7 cellular contexts compared by ENCODE assay signal in the genomic region with DNA sequence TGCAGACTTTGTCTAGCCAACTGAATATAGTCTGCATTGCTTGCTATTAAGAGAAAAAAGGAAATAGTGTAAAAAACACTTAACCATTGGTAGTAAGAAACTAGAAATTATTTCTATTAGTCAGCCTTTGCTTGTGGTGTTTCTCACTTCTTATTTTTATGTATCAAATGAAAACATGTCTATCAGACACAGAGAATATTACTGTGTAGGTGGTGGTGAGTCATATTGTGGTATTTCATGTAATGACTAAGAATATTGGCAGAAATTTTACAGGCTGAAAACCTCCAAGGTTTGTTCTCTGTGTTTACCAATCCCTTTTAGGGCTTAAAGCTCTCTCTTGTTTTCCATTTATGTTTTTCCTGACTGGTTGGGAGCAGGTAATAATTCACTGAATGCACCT.
A peak's percentile ranks its signal among the peaks of the same experiment; 100 is the strongest.
DNase-seq lines count a peak whose midpoint lies in the region; ATAC-seq and TF ChIP-seq lines count a peak whose summit lies in the region.

No MANE protein-coding gene starts in this region.

- peaks cover 6 to 21% (median 13%) of the 10 kb centered on the region in 6 donors for H3K4me1 ChIP-seq in spleen

- intact Hi-C loops in spleen (cut with DNase I; ENCODE audit: low total_unique reads) = no loop called here

- TF ChIP-seq CTCF in coronary artery (IDR thresholded peaks at IDR 0.05) = no peak
- TF ChIP-seq CTCF in spleen (IDR thresholded peaks at IDR 0.05 in 8 of 11, conservative IDR thresholded peaks at IDR 0.05 in 3 of 11) = no peak

- TF ChIP-seq POLR2A in spleen (IDR thresholded peaks at IDR 0.05) = no peak

- H3K9me3 ChIP-seq in spleen = no peaks in the 10 kb centered on the region

- H3K27ac ChIP-seq in coronary artery (peak overlapping the region; percentile 54 to 60), spleen (peak overlapping the region in 1 of 8 donors; percentile 29)

- ATAC-seq in GM18520 (IDR thresholded peaks at IDR 0.05; ENCODE audit: unreplicated experiment) (peak; percentile 92), HG02588 (IDR thresholded peaks at IDR 0.05; ENCODE audit: unreplicated experiment) (peak; percentile 84)

- peaks cover 0 to 2% (median 0%) of the 10 kb centered on the region in 6 donors for H3K36me3 ChIP-seq in spleen

- H3K4me3 ChIP-seq in coronary artery (no peak overlapping the region), spleen (no peak overlapping the region)

- H3K27me3 ChIP-seq in spleen (replicated peaks in 1 of 7) = no peaks in the 10 kb centered on the region

- peak; percentile 22 for DNase-seq in NCI-H2107 (lab: John Stamatoyannopoulos, UW)
- no peak for DNase-seq in coronary artery (ENCODE audit: low spot score)
- DNase-seq in pulmonary artery endothelial cell (ENCODE audit: low read depth, low spot score) = peak; percentile 75
- DNase-seq in DMS153 treated with DMSO at 0.1 percent for 48 hours (lab: John Stamatoyannopoulos, UW; ENCODE audit: unreplicated experiment) = no peak
- no peak for DNase-seq in spleen

Comparison
In these comparisons a context has a peak if more than half of its experiments do, and no peak if none do; other contexts are left out.
1. DNase-seq: peak in NCI-H2107 (single experiment) and pulmonary artery endothelial cell (single experiment); none in coronary artery (single experiment), DMS153 treated with DMSO at 0.1 percent for 48 hours (single experiment) and spleen (single experiment).